Comparison of ENCODE assay signal across 1 cellular context in genomic region chr13:99500839-99501134, GRCh38.
TF ChIP-seq lines count a peak whose summit lies in the region.

No MANE protein-coding gene starts in this region.

TF ChIP-seq in GM23338, 12 proteins besides CTCF, POLR2A, EP300 and RAD21 (continued from another document):
- TF ChIP-seq ZNF462 (CRISPR knock-in tag; IDR thresholded peaks at IDR 0.05) (no peak), POLR2AphosphoS5 (IDR thresholded peaks at IDR 0.05; ENCODE audit: low read depth) (no peak), ETS1 (IDR thresholded peaks at IDR 0.05) (no peak), JUNB (IDR thresholded peaks at IDR 0.05; ENCODE audit: unreplicated experiment) (no peak), ZNF114 (CRISPR knock-in tag; IDR thresholded peaks at IDR 0.05) (no peak), EZH2 (IDR thresholded peaks at IDR 0.05; ENCODE audit: low read depth, unreplicated experiment) (no peak), EZH2phosphoT487 (IDR thresholded peaks at IDR 0.05; ENCODE audit: unreplicated experiment) (no peak), ZNF331 (CRISPR knock-in tag; IDR thresholded peaks at IDR 0.05; ENCODE audit: low read depth) (no peak), REST (IDR thresholded peaks at IDR 0.05; ENCODE audit: unreplicated experiment) (no peak), STAT1 (IDR thresholded peaks at IDR 0.05; ENCODE audit: unreplicated experiment) (no peak), NANOG (IDR thresholded peaks at IDR 0.05; ENCODE audit: borderline replicate concordance) (no peak)
